Comparison of ENCODE assay signal across 8 cellular contexts in the genomic region with DNA sequence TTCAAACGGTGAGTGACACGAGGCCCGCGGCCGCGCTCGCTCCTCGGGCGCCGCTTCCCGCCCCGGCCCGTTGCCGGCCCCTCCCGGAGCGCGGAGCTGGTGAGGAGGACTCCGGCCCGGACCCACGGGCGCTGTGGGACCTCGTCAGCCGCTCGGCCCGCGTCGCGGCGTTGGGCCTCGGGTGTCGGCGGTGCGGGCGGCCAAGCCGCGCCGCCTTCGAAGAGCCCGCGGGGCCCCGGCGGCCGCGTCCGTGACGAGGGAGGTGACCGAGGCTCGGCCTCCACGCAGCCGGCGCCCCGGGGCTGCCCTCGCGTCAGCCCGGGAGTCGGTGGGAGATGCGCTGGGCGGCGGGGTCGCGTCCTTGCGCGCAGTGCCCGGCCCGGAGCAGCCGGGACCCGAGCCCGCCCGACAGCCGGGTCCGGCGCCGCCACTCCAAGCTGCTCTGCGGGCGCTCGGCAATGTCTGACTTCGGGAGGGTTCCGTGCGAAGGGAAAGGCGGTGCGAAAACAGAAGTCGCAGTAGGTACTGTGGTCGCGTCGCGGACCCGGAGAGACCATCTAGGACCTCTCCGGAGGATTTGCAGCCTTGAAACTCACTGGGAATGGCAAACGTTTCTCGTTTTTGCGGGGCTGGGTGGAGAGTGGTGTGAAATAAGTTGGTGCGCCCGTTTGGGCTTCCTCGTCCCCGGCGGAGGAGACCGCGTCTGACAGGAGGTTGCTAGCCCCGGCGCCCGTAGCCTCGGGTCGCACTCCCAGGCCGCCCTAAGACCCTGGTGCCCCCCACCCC.
DNase-seq lines count a peak whose midpoint lies in the region; ATAC-seq lines count a peak whose summit lies in the region.

No MANE protein-coding gene starts in this region.

- peaks cover 66 to 75% (median 69%) of the 10 kb centered on the region in 10 experiments for H3K4me1 ChIP-seq in BLaER1 treated with 17β-estradiol and CSF1 and Interleukin-3, amounts not matched to agents 10 nM and 100 nM

- ATAC-seq in GM21447 (IDR thresholded peaks at IDR 0.05; ENCODE audit: unreplicated experiment): peak; percentile 12

- no peaks in the 10 kb centered on the region for H3K9me3 ChIP-seq in BLaER1 treated with 17β-estradiol and CSF1 and Interleukin-3, amounts not matched to agents 10 nM and 100 nM (replicated peaks in 1 of 11)
- H3K9me3 ChIP-seq in KOPT-K1 (ENCODE audit: insufficient read depth, low read length, poor library complexity, severe bottlenecking): no peaks in the 10 kb centered on the region

- peak; percentile 29 to 33 for DNase-seq in activated CD4-positive, alpha-beta T cell treated with anti-CD3 and anti-CD28 coated beads, Interleukin-2, amount 50 U/mL, for 24 hours (ENCODE audit: low read depth in 1 of 2, low spot score in 1 of 2)
- peak; percentile 32 for DNase-seq in effector CD4-positive, alpha-beta T cell
- DNase-seq in midbrain (lab: John Stamatoyannopoulos, UW) (peak; percentile 17), NCI-H2029 treated with DMSO at 0.1 percent for 48 hours (lab: John Stamatoyannopoulos, UW) (no peak)
- DNase-seq in stimulated activated CD8-positive, alpha-beta memory T cell treated with anti-CD3 and anti-CD28 coated beads, Interleukin-7, amount 100 ng/mL, for 4 hours (ENCODE audit: low read depth in 2 of 2): peak; percentile 2 to 39

- H3K4me3 ChIP-seq in BLaER1 treated with 17β-estradiol and CSF1 and Interleukin-3, amounts not matched to agents 10 nM and 100 nM: peak overlapping the region; percentile 89 to 100 (median 98)

- peak overlapping the region; percentile 86 to 98 (median 90) for H3K4me2 ChIP-seq in BLaER1 treated with 17β-estradiol and CSF1 and Interleukin-3, amounts not matched to agents 10 nM and 100 nM

- peaks cover 27 to 55% (median 41%) of the 10 kb centered on the region in 11 experiments; a peak in 21 of 22 replicates for H4K20me1 ChIP-seq in BLaER1 treated with 17β-estradiol and CSF1 and Interleukin-3, amounts not matched to agents 10 nM and 100 nM

- no peaks in the 10 kb centered on the region for H3K27me3 ChIP-seq in BLaER1 treated with 17β-estradiol and CSF1 and Interleukin-3, amounts not matched to agents 10 nM and 100 nM

- peak overlapping the region; percentile 90 to 100 (median 99) for H3K27ac ChIP-seq in BLaER1 treated with 17β-estradiol and CSF1 and Interleukin-3, amounts not matched to agents 10 nM and 100 nM
- H3K27ac ChIP-seq in KOPT-K1 (ENCODE audit: low read depth, low read length, poor library complexity, severe bottlenecking): peak overlapping the region; percentile 82

- H3K36me3 ChIP-seq in BLaER1 treated with 17β-estradiol and CSF1 and Interleukin-3, amounts not matched to agents 10 nM and 100 nM: peaks cover 0 to 10% (median 8%) of the 10 kb centered on the region in 11 experiments; a peak in 10 of 22 replicates
- H3K36me3 ChIP-seq in KOPT-K1 (ENCODE audit: insufficient read depth, low read length): no peaks in the 10 kb centered on the region

- H3K9ac ChIP-seq in BLaER1 treated with 17β-estradiol and CSF1 and Interleukin-3, amounts not matched to agents 10 nM and 100 nM: peak overlapping the region; percentile 94 to 100 (median 99)
